Comparison of ENCODE assay signal across 14 cellular contexts in genomic region chr3:29914861-29915524, GRCh38.
DNase-seq lines count a peak whose midpoint lies in the region; ATAC-seq and TF ChIP-seq lines count a peak whose summit lies in the region.
"Had no signal": no experiment of that assay in that cellular context is flagged by ENCODE, and none has a peak within 500 bp of the region (broad histone marks: within the 10 kb centered on the region; RNA-seq: fewer than 3 reads in every experiment).

No MANE protein-coding gene starts in this region.

- H3K4me1 ChIP-seq in A673 (ENCODE audit: insufficient read depth, low read length, poor library complexity, severe bottlenecking) (no peaks in the 10 kb centered on the region), HCT116 (ENCODE audit: control insufficient read depth in 1 of 2, insufficient read depth in 2 of 2, low read length in 2 of 2) (peaks cover 0 to 3% of the 10 kb centered on the region in 2 experiments; a peak in 1 of 4 replicates)

- no peak for TF ChIP-seq RAD21 in HCT116 (IDR thresholded peaks at IDR 0.05; ENCODE audit: low read depth)

- BruUV-seq in A673 (replicated peaks; lab: Mats Ljungman, UMichigan): no TSS peak
- BruUV-seq in HCT116 (replicated peaks; lab: Mats Ljungman, UMichigan): no TSS peak

- no peak overlapping the region for H3K4me2 ChIP-seq in HCT116 (ENCODE audit: low read length)

- H3K36me3 ChIP-seq in A673 (ENCODE audit: insufficient read depth, low read length, poor library complexity, severe bottlenecking) (no peaks in the 10 kb centered on the region), HCT116 (ENCODE audit: control insufficient read depth in 1 of 2, insufficient read depth in 2 of 2, low read length in 2 of 2) (no peaks in the 10 kb centered on the region), kidney epithelial cell (ENCODE audit: control insufficient read depth, insufficient read depth, low read length) (no peaks in the 10 kb centered on the region)
- H3K36me3 ChIP-seq: cardiac muscle cell had no signal

- no peak overlapping the region for H3K27ac ChIP-seq in A673 (ENCODE audit: low read depth, low read length, poor library complexity, severe bottlenecking)
- no peak overlapping the region for H3K27ac ChIP-seq in HCT116 (ENCODE audit: low read depth, low read length)
- H3K27ac ChIP-seq: cardiac muscle cell had no signal

- H3K4me3 ChIP-seq in A673 (ENCODE audit: low read depth, low read length, poor library complexity, severe bottlenecking) (no peak overlapping the region), HCT116 (replicated peaks in 1 of 2; ENCODE audit: low read depth in 1 of 2, low read length in 2 of 2) (no peak overlapping the region), cardiac fibroblast (replicated peaks in 1 of 2; ENCODE audit: low read depth in 2 of 2, low read length in 2 of 2) (no peak overlapping the region), kidney epithelial cell (ENCODE audit: low read depth, low read length) (no peak overlapping the region)
- H3K4me3 ChIP-seq: cardiac muscle cell had no signal

- no peaks in the 10 kb centered on the region for H3K79me2 ChIP-seq in HCT116 (ENCODE audit: insufficient read depth, low read length)

- RAD21 ChIA-PET in HCT116 (lab: Charles Lee; ENCODE audit: low non-redundant PET in 1 of 2, low total read pairs in 2 of 2, uncharacterized antibody in 2 of 2, unreplicated experiment in 2 of 2): no interaction called here

- intact Hi-C loops in A673 (cut with micrococcal nuclease; ENCODE audit: unreplicated experiment): no loop called here
- intact Hi-C loops in HCT116 (cut with micrococcal nuclease): no loop called here

- H3K9me3 ChIP-seq in A673 (ENCODE audit: low read depth, low read length, poor library complexity, severe bottlenecking) (no peaks in the 10 kb centered on the region), HCT116 (ENCODE audit: control insufficient read depth in 1 of 2, insufficient read depth in 1 of 2, low read depth in 1 of 2, low read length in 2 of 2) (no peaks in the 10 kb centered on the region)

- no peak for TF ChIP-seq POLR2A in HCT116 (IDR thresholded peaks at IDR 0.05; ENCODE audit: borderline replicate concordance, extremely low read depth, insufficient read depth, insufficient read length)

- POLR2A ChIA-PET in A673 (lab: Charles Lee; ENCODE audit: low non-redundant PET): interaction anchor here (0.7 kb wide), 1 partner anchor 1968 kb away, joined by 4 read pairs; no protein-coding TSS in a partner anchor
- POLR2A ChIA-PET in HCT116 (lab: Charles Lee): no interaction called here

- H3K9ac ChIP-seq in HCT116 (ENCODE audit: low read length): no peak overlapping the region

- no peaks in the 10 kb centered on the region; the same call in 1 of the 2 replicates for H3K9me2 ChIP-seq in HCT116 (ENCODE audit: insufficient read depth)

- CTCF ChIA-PET in A673 (lab: Charles Lee): no interaction called here
- CTCF ChIA-PET in HCT116 (lab: Charles Lee): no interaction called here

- no peaks in the 10 kb centered on the region for H4K20me1 ChIP-seq in HCT116 (ENCODE audit: insufficient read depth)

- TF ChIP-seq CTCF in A673 (conservative IDR thresholded peaks at IDR 0.05; ENCODE audit: low read depth, low read length) (no peak), HCT116 (IDR thresholded peaks at IDR 0.05 in 2 of 3, conservative IDR thresholded peaks at IDR 0.05 in 1 of 3; ENCODE audit: borderline replicate concordance in 1 of 3, insufficient read depth in 1 of 3, low read depth in 2 of 3, low read length in 2 of 3) (no peak), cardiac fibroblast (IDR thresholded peaks at IDR 0.05; ENCODE audit: low read depth, low read length) (no peak), kidney epithelial cell (IDR thresholded peaks at IDR 0.05; ENCODE audit: insufficient read depth, low read length, poor library complexity, severe bottlenecking) (no peak)

- H2AFZ ChIP-seq in HCT116 (ENCODE audit: low read depth, low read length, poor library complexity, severe bottlenecking): no peak overlapping the region

- ATAC-seq in HCT116 (no peak), HG03442 (IDR thresholded peaks at IDR 0.05; ENCODE audit: unreplicated experiment) (no peak)

- H3K27me3 ChIP-seq in A673 (replicated peaks; ENCODE audit: insufficient read depth, low read depth, low read length, poor library complexity) (no peaks in the 10 kb centered on the region), HCT116 (ENCODE audit: insufficient read depth, low read length) (peaks cover 10% of the 10 kb centered on the region; the same call in 1 of the 2 replicates), kidney epithelial cell (ENCODE audit: control insufficient read depth, insufficient read depth, low read length) (no peaks in the 10 kb centered on the region)
- H3K27me3 ChIP-seq: cardiac muscle cell had no signal

- DNase-seq in A673 (ENCODE audit: low spot score): peak; percentile 18
- DNase-seq in HCT116 (ENCODE audit: low read depth, low spot score): peak; percentile 7
- DNase-seq in cardiac fibroblast (ENCODE audit: low read depth in 2 of 2): peak; percentile 36 to 57
- DNase-seq in kidney epithelial cell (ENCODE audit: low read depth): peak; percentile 12
- no peak for DNase-seq in NCI-H526 (lab: John Stamatoyannopoulos, UW)
- no peak for DNase-seq in nucleus accumbens (lab: John Stamatoyannopoulos, UW)
- no peak for DNase-seq in NOMO-1 (lab: John Stamatoyannopoulos, UW; ENCODE audit: unreplicated experiment in 2 of 2)
- DNase-seq: activated CD8-positive, alpha-beta memory T cell treated with anti-CD3 and anti-CD28 coated beads, Interleukin-2, amount 50 U/mL, for 4 hours; activated naive CD4-positive, alpha-beta T cell treated with anti-CD3 and anti-CD28 coated beads for 36 hours; NCI-H2029; NCI-H82; RPMI8226 had no signal

TF ChIP-seq in HCT116, 20 proteins besides CTCF, POLR2A, EP300 and RAD21:
- TF ChIP-seq ZBTB33 (IDR thresholded peaks at IDR 0.05; ENCODE audit: extremely low read depth, insufficient replicate concordance, low read length): no peak
- TF ChIP-seq ZFX (IDR thresholded peaks at IDR 0.05): no peak
- TF ChIP-seq EZH2phosphoT487 (IDR thresholded peaks at IDR 0.05; ENCODE audit: borderline replicate concordance): no peak
- TF ChIP-seq CEBPB (IDR thresholded peaks at IDR 0.05; ENCODE audit: low read depth): no peak
- no peak for TF ChIP-seq TCF7L2 (IDR thresholded peaks at IDR 0.05; ENCODE audit: borderline replicate concordance, extremely low read depth, insufficient read depth, insufficient read length)

Comparison
In these comparisons a context has a peak if more than half of its experiments do, and no peak if none do; other contexts are left out.
1. DNase-seq: peak in A673 (single experiment), HCT116 (single experiment), cardiac fibroblast (2 of 2) and kidney epithelial cell (single experiment); none in NCI-H526 (0 of 2), nucleus accumbens (0 of 56) and NOMO-1 (0 of 2).